Comparison of ENCODE assay signal across 35 cellular contexts in genomic region chr12:116874324-116874995, GRCh38. TPM values are rescaled to one million over a fixed set of nuclear protein-coding genes. Genes with fewer than 3 reads are reported as not detected.
"Had no signal": no experiment of that assay in that cellular context is flagged by ENCODE, and none has a peak within 500 bp of the region (broad histone marks: within the 10 kb centered on the region; RNA-seq: fewer than 3 reads in every experiment).

No MANE protein-coding gene starts in this region.

- H3K9ac ChIP-seq: KMS-11 had no signal

- ATAC-seq: activated CD8-positive, alpha-beta T cell treated with anti-CD3 and anti-CD28 coated beads for 36 hours; activated T-cell treated with anti-CD3 and anti-CD28 coated beads, Interleukin-2, amount 50 U/mL, for 72 hours; activated T-helper 17 cell treated with anti-CD3 and anti-CD28 coated beads, Interleukin-2, amount 50 U/mL, for 72 hours; body of pancreas; PC-3; Right ventricle myocardium inferior had no signal

- H3K27ac ChIP-seq: adrenal gland, body of pancreas, breast epithelium, KMS-11, Peyer's patch, RWPE1 had no signal

- H3K4me2 ChIP-seq: KMS-11 had no signal

- H3K4me1 ChIP-seq: adrenal gland had no signal

- DNase-seq: activated CD4-positive, alpha-beta T cell treated with anti-CD3 and anti-CD28 coated beads, Interleukin-2, amount 10 ng/mL, durations not matched to agents 24 days and 14 days; activated CD4-positive, alpha-beta T cell treated with anti-CD3 and anti-CD28 coated beads, Interleukin-2, amount 50 U/mL, for 4 hours; activated CD8-positive, alpha-beta T cell treated with anti-CD3 and anti-CD28 coated beads for 36 hours; activated effector memory CD4-positive, alpha-beta T cell treated with anti-CD3 and anti-CD28 coated beads, Interleukin-2, amount 50 U/mL, for 16 hours; activated naive CD4-positive, alpha-beta T cell; activated naive CD4-positive, alpha-beta T cell treated with anti-CD3 and anti-CD28 coated beads, Interleukin-2, amount 50 U/mL, for 16 hours; activated naive CD8-positive, alpha-beta T cell treated with anti-CD3 and anti-CD28 coated beads, Interleukin-2, amount 10 ng/mL, durations not matched to agents 7 days and 5 days; activated T-cell treated with anti-CD3 and anti-CD28 coated beads, Interleukin-2, amount 50 U/mL, for 1 hour; activated T-cell treated with anti-CD3 and anti-CD28 coated beads, Interleukin-2, amount 50 U/mL, for 72 hours; adrenal gland; body of pancreas; MM.1S; MV-4-11; NCI-H1092; NCI-H1436 treated with DMSO at 0.1 percent for 48 hours; NCI-H187 treated with DMSO at 0.1 percent for 48 hours; NCI-H2081; NCI-H226; NCI-H524 treated with DMSO at 0.1 percent for 48 hours; NCI-H748 treated with DMSO at 0.1 percent for 48 hours; NK-92 treated with Interleukin-12 subunit alpha and Interleukin-12 subunit beta, amount 100 ng/mL, for 24 hours; PC-3; Peyer's patch; SIG-M5; T1000 had no signal

- H3K4me3 ChIP-seq: adrenal gland, body of pancreas, breast epithelium, Peyer's patch had no signal

- H3K9me3 ChIP-seq: adrenal gland, body of pancreas had no signal

- FAIRE-seq: astrocyte had no signal

- H3K36me3 ChIP-seq: adrenal gland, breast epithelium, Peyer's patch had no signal

RNA-seq across cellular contexts. Expression of gene HRK, which starts 6.8 kb away (rescaled TPM):
- total RNA-seq: activated CD4-positive, alpha-beta T cell treated with anti-CD3 and anti-CD28 coated beads, Interleukin-2, amount 10 ng/mL, durations not matched to agents 24 days and 14 days; activated CD8-positive, alpha-beta memory T cell treated with anti-CD3 and anti-CD28 coated beads for 36 hours; activated CD8-positive, alpha-beta T cell treated with anti-CD3 and anti-CD28 coated beads for 36 hours; activated naive CD8-positive, alpha-beta T cell treated with anti-CD3 and anti-CD28 coated beads, Interleukin-2, amount 10 ng/mL, durations not matched to agents 7 days and 5 days; activated T-helper 17 cell treated with anti-CD3 and anti-CD28 coated beads, Interleukin-2, amount 50 U/mL, for 72 hours; body of pancreas; LHCN-M2; Peyer's patch; T-helper 1 cell treated with Interleukin-12 subunit alpha and Interleukin-12 subunit beta and Interleukin-4 antibody, amounts not matched to agents 30 ng/mL and 1 ng/mL, for 36 hours; T-helper 2 cell treated with Interferon-gamma antibody and Interleukin-4, amounts not matched to agents 100 ng/mL and 5 ng/mL, for 36 hours had no signal
